In genomic region chr14:52412426-52412825, GRCh38 we compare ENCODE assay signal across 19 cellular contexts.
DNase-seq lines count a peak whose midpoint lies in the region; ATAC-seq and TF ChIP-seq lines count a peak whose summit lies in the region.
"Had no signal": no experiment of that assay in that cellular context is flagged by ENCODE, and none has a peak within 500 bp of the region (broad histone marks: within the 10 kb centered on the region; RNA-seq: fewer than 3 reads in every experiment).

No MANE protein-coding gene starts in this region.

- in situ Hi-C loops in IMR-90 (cut with MboI; ENCODE audit: low sequenced_read_pairs): no loop called here

- H2AFZ ChIP-seq in IMR-90 (replicated peaks; ENCODE audit: low read length, poor library complexity): no peak overlapping the region

- no peak for DNase-seq in activated CD8-positive, alpha-beta T cell treated with anti-CD3 and anti-CD28 coated beads for 36 hours
- no peak for DNase-seq in activated CD8-positive, alpha-beta T cell treated with anti-CD3 and anti-CD28 coated beads, Interleukin-2, amount 10 ng/mL, durations not matched to agents 7 days and 5 days
- no peak for DNase-seq in IMR-90
- DNase-seq in activated naive CD8-positive, alpha-beta T cell treated with anti-CD3 and anti-CD28 coated beads for 36 hours: no peak
- DNase-seq in fibroblast of the conjunctiva (ENCODE audit: low read depth): peak; percentile 5
- no peak for DNase-seq in SK-N-DZ (ENCODE audit: low spot score)
- no peak for DNase-seq in NCI-H2029 treated with DMSO at 0.1 percent for 48 hours (lab: John Stamatoyannopoulos, UW)
- no peak for DNase-seq in SIG-M5 (lab: John Stamatoyannopoulos, UW)
- DNase-seq: 8988T; CD8-positive, alpha-beta T cell; GOT3; KBM-7; NCI-H1048; NCI-H146; NCI-H2081 treated with DMSO at 0.1 percent for 48 hours; NCI-H524; Peyer's patch had no signal

- H3K14ac ChIP-seq in IMR-90 (replicated peaks; ENCODE audit: low read depth, low read length): no peak overlapping the region

- no CpG with 5 or more reads among the region's 1 CpG for WGBS in IMR-90 (ENCODE audit: extremely low coverage in 2 of 2, insufficient read length in 1 of 2), 2 experiments

- H4K91ac ChIP-seq in IMR-90 (ENCODE audit: insufficient read depth, low read depth, low read length): no peak overlapping the region

- dilution Hi-C loops in IMR-90 (cut with HindIII; ENCODE audit: low sequenced_read_pairs, unreplicated experiment): no loop called here

- peaks cover 53% of the 10 kb centered on the region for H3K4me1 Mint-ChIP-seq in activated CD8-positive, alpha-beta T cell treated with anti-CD3 and anti-CD28 coated beads for 36 hours (ENCODE audit: low read depth)
- H3K4me1 Mint-ChIP-seq in activated CD8-positive, alpha-beta T cell treated with anti-CD3 and anti-CD28 coated beads, Interleukin-2, amount 10 ng/mL, durations not matched to agents 7 days and 5 days (ENCODE audit: low read depth): peaks cover 44% of the 10 kb centered on the region
- peaks cover 38% of the 10 kb centered on the region for H3K4me1 Mint-ChIP-seq in activated naive CD8-positive, alpha-beta T cell treated with anti-CD3 and anti-CD28 coated beads for 36 hours

- no peak overlapping the region for H4K8ac ChIP-seq in IMR-90 (ENCODE audit: low read depth in 2 of 2, low read length in 2 of 2)

- no peak overlapping the region; the same call in 1 of the 2 replicates for H3K23ac ChIP-seq in IMR-90 (ENCODE audit: low read depth, low read length)

- no peaks in the 10 kb centered on the region for H4K20me1 ChIP-seq in IMR-90 (ENCODE audit: insufficient read depth, low read length)
- H4K20me1 ChIP-seq: BLaER1 had no signal

- intact Hi-C loops in activated CD8-positive, alpha-beta T cell treated with anti-CD3 and anti-CD28 coated beads for 36 hours (cut with micrococcal nuclease): no loop called here
- intact Hi-C loops in IMR-90 (cut with micrococcal nuclease): no loop called here

- H3K27me3 Mint-ChIP-seq in activated CD8-positive, alpha-beta T cell treated with anti-CD3 and anti-CD28 coated beads for 36 hours: no peaks in the 10 kb centered on the region
- H3K27me3 Mint-ChIP-seq in activated CD8-positive, alpha-beta T cell treated with anti-CD3 and anti-CD28 coated beads, Interleukin-2, amount 10 ng/mL, durations not matched to agents 7 days and 5 days (ENCODE audit: low read depth): no peaks in the 10 kb centered on the region
- H3K27me3 Mint-ChIP-seq in activated naive CD8-positive, alpha-beta T cell treated with anti-CD3 and anti-CD28 coated beads for 36 hours: no peaks in the 10 kb centered on the region

- no peak overlapping the region for H3K56ac ChIP-seq in IMR-90 (ENCODE audit: extremely low read depth, insufficient read depth, low read length)

- 0 out of 2 replicates have a peak overlapping the region, but pooled peaks have one; percentile 3 for H3K4ac ChIP-seq in IMR-90 (ENCODE audit: low read depth, low read length)

- ATAC-seq in activated CD8-positive, alpha-beta T cell treated with anti-CD3 and anti-CD28 coated beads for 36 hours: no peak
- no peak for ATAC-seq in activated CD8-positive, alpha-beta T cell treated with anti-CD3 and anti-CD28 coated beads, Interleukin-2, amount 10 ng/mL, durations not matched to agents 7 days and 5 days
- no peak for ATAC-seq in IMR-90 (ENCODE audit: low read depth)
- ATAC-seq: CD8-positive, alpha-beta T cell; Right ventricle myocardium inferior had no signal

- 0 out of 2 replicates have a peak overlapping the region, but pooled peaks have one; percentile 35 for H2BK20ac ChIP-seq in IMR-90 (ENCODE audit: low read depth, low read length)

- peak overlapping the region; percentile 91 for H3K27ac Mint-ChIP-seq in activated CD8-positive, alpha-beta T cell treated with anti-CD3 and anti-CD28 coated beads for 36 hours
- no peak overlapping the region for H3K27ac Mint-ChIP-seq in activated CD8-positive, alpha-beta T cell treated with anti-CD3 and anti-CD28 coated beads, Interleukin-2, amount 10 ng/mL, durations not matched to agents 7 days and 5 days
- H3K27ac Mint-ChIP-seq in activated naive CD8-positive, alpha-beta T cell treated with anti-CD3 and anti-CD28 coated beads for 36 hours: peak overlapping the region; percentile 93
- H3K27ac Mint-ChIP-seq: CD8-positive, alpha-beta T cell had no signal

- no peaks in the 10 kb centered on the region for H3K27me3 ChIP-seq in IMR-90 (ENCODE audit: control insufficient read depth, insufficient read depth, low read length)
- H3K27me3 ChIP-seq: BLaER1, Peyer's patch had no signal

- H2BK5ac ChIP-seq in IMR-90 (ENCODE audit: low read depth, low read length, poor library complexity, severe bottlenecking): no peak overlapping the region

- TF ChIP-seq RAD21 in IMR-90 (IDR thresholded peaks at IDR 0.05; ENCODE audit: low read length): no peak

- H2BK15ac ChIP-seq in IMR-90 (ENCODE audit: low read depth, low read length): no peak overlapping the region

- no peak overlapping the region for H3K27ac ChIP-seq in IMR-90 (ENCODE audit: insufficient read depth, low read length)
- H3K27ac ChIP-seq: BLaER1, Peyer's patch had no signal

- TF ChIP-seq POLR2A in IMR-90 (IDR thresholded peaks at IDR 0.05; ENCODE audit: low read depth, low read length): no peak

- 0 out of 2 replicates have a peak overlapping the region, but pooled peaks have one; percentile 63 for H4K5ac ChIP-seq in IMR-90 (ENCODE audit: low read depth, low read length)

- no peak overlapping the region for H3K4me2 ChIP-seq in IMR-90 (ENCODE audit: low read depth, low read length)
- H3K4me2 ChIP-seq: BLaER1 had no signal

- CTCF ChIA-PET in activated CD8-positive, alpha-beta T cell treated with anti-CD3 and anti-CD28 coated beads for 36 hours (lab: Charles Lee): interaction anchor here (1.0 to 2.0 kb wide), 4 partner anchors 8 to 95 kb away, joined by 3 to 12 read pairs (median 4); no protein-coding TSS in a partner anchor
- CTCF ChIA-PET in activated CD8-positive, alpha-beta T cell treated with anti-CD3 and anti-CD28 coated beads, Interleukin-2, amount 10 ng/mL, durations not matched to agents 7 days and 5 days (lab: Charles Lee): interaction anchor here (0.9 to 2.2 kb wide), 5 partner anchors 9 to 98 kb away, joined by 3 to 9 read pairs (median 7); partner anchors contain the start of gene PTGER2
- CTCF ChIA-PET in IMR-90 (lab: Yijun Ruan, JAX): interaction anchor here (1.2 kb wide), 1 partner anchor 10 kb away, joined by 3 read pairs; no protein-coding TSS in a partner anchor

- BruUV-seq in IMR-90 (replicated peaks; lab: Mats Ljungman, UMichigan): no TSS peak

- H3K4me1 ChIP-seq in IMR-90 (ENCODE audit: control insufficient read depth, insufficient read depth, low read length): peaks cover 9% of the 10 kb centered on the region
- H3K4me1 ChIP-seq: BLaER1, Peyer's patch had no signal

- H3K9me3 Mint-ChIP-seq in activated CD8-positive, alpha-beta T cell treated with anti-CD3 and anti-CD28 coated beads for 36 hours: no peaks in the 10 kb centered on the region
- H3K9me3 Mint-ChIP-seq in activated CD8-positive, alpha-beta T cell treated with anti-CD3 and anti-CD28 coated beads, Interleukin-2, amount 10 ng/mL, durations not matched to agents 7 days and 5 days (ENCODE audit: insufficient read depth): no peaks in the 10 kb centered on the region
- H3K9me3 Mint-ChIP-seq in activated naive CD8-positive, alpha-beta T cell treated with anti-CD3 and anti-CD28 coated beads for 36 hours: no peaks in the 10 kb centered on the region
- H3K9me3 Mint-ChIP-seq: CD8-positive, alpha-beta T cell had no signal

- no peaks in the 10 kb centered on the region for H3K9me3 ChIP-seq in IMR-90 (ENCODE audit: control insufficient read depth, insufficient read depth, low read length)
- H3K9me3 ChIP-seq: Peyer's patch had no signal

- no peak overlapping the region for H2AK9ac ChIP-seq in IMR-90 (replicated peaks; ENCODE audit: low read depth, low read length, poor library complexity)

- peak overlapping the region; percentile 40; the same call in 1 of the 2 replicates for H3K18ac ChIP-seq in IMR-90 (ENCODE audit: low read depth, low read length)

- H2AK5ac ChIP-seq in IMR-90 (ENCODE audit: low read depth, low read length): no peak overlapping the region

- H3K9ac ChIP-seq in IMR-90 (ENCODE audit: low read depth, low read length): no peak overlapping the region
- H3K9ac ChIP-seq: BLaER1 had no signal

- H3K9me1 ChIP-seq in IMR-90 (ENCODE audit: insufficient read depth, low read length): no peaks in the 10 kb centered on the region

- no peak for TF ChIP-seq CTCF in activated CD8-positive, alpha-beta T cell treated with anti-CD3 and anti-CD28 coated beads for 36 hours (IDR thresholded peaks at IDR 0.05)
- no peak for TF ChIP-seq CTCF in IMR-90 (conservative IDR thresholded peaks at IDR 0.05; ENCODE audit: low read depth, low read length)

- H3K36me3 Mint-ChIP-seq in activated CD8-positive, alpha-beta T cell treated with anti-CD3 and anti-CD28 coated beads for 36 hours (ENCODE audit: low read depth): peaks cover 7% of the 10 kb centered on the region
- H3K36me3 Mint-ChIP-seq in activated CD8-positive, alpha-beta T cell treated with anti-CD3 and anti-CD28 coated beads, Interleukin-2, amount 10 ng/mL, durations not matched to agents 7 days and 5 days (ENCODE audit: low read depth): peaks cover 31% of the 10 kb centered on the region
- peaks cover 9% of the 10 kb centered on the region for H3K36me3 Mint-ChIP-seq in activated naive CD8-positive, alpha-beta T cell treated with anti-CD3 and anti-CD28 coated beads for 36 hours
- H3K36me3 Mint-ChIP-seq: CD8-positive, alpha-beta T cell had no signal

- no peak overlapping the region for H3K4me3 ChIP-seq in IMR-90 (ENCODE audit: insufficient read depth, low read depth, low read length)
- H3K4me3 ChIP-seq: BLaER1, Peyer's patch had no signal

- H3K79me1 ChIP-seq in IMR-90 (ENCODE audit: low read depth in 1 of 2, low read length in 2 of 2): no peaks in the 10 kb centered on the region

- H2BK120ac ChIP-seq in IMR-90 (ENCODE audit: low read depth, low read length): no peak overlapping the region

- H3K36me3 ChIP-seq in IMR-90 (ENCODE audit: control insufficient read depth, insufficient read depth, low read length): no peaks in the 10 kb centered on the region
- H3K36me3 ChIP-seq: BLaER1, Peyer's patch had no signal

- POLR2A ChIA-PET in activated CD8-positive, alpha-beta T cell treated with anti-CD3 and anti-CD28 coated beads for 36 hours (lab: Charles Lee): interaction anchor here (1.2 to 1.8 kb wide), 2 partner anchors 9 to 12 kb away, joined by 3 to 7 read pairs; no protein-coding TSS in a partner anchor
- POLR2A ChIA-PET in activated CD8-positive, alpha-beta T cell treated with anti-CD3 and anti-CD28 coated beads, Interleukin-2, amount 10 ng/mL, durations not matched to agents 7 days and 5 days (lab: Charles Lee): interaction anchor here (0.7 to 2.2 kb wide), 3 partner anchors 12 to 96 kb away, joined by 3 to 8 read pairs (median 4); no protein-coding TSS in a partner anchor
- POLR2A ChIA-PET in IMR-90 (lab: Charles Lee; ENCODE audit: unreplicated experiment): no interaction called here

- no peak overlapping the region for H3K4me3 Mint-ChIP-seq in activated CD8-positive, alpha-beta T cell treated with anti-CD3 and anti-CD28 coated beads for 36 hours
- no peak overlapping the region for H3K4me3 Mint-ChIP-seq in activated CD8-positive, alpha-beta T cell treated with anti-CD3 and anti-CD28 coated beads, Interleukin-2, amount 10 ng/mL, durations not matched to agents 7 days and 5 days
- H3K4me3 Mint-ChIP-seq in activated naive CD8-positive, alpha-beta T cell treated with anti-CD3 and anti-CD28 coated beads for 36 hours: no peak overlapping the region
- H3K4me3 Mint-ChIP-seq: CD8-positive, alpha-beta T cell had no signal
